In genomic region chr7:117401293-117402002, GRCh38 we compare ENCODE assay signal across 9 cellular contexts. TPM values are rescaled to one million over a fixed set of nuclear protein-coding genes. Genes with fewer than 3 reads are reported as not detected.
A peak's percentile ranks its signal among the peaks of the same experiment; 100 is the strongest.
DNase-seq lines count a peak whose midpoint lies in the region; ATAC-seq, FAIRE-seq and TF ChIP-seq lines count a peak whose summit lies in the region.
"Had no signal": no experiment of that assay in that cellular context is flagged by ENCODE, and none has a peak within 500 bp of the region (broad histone marks: within the 10 kb centered on the region; RNA-seq: fewer than 3 reads in every experiment).

No MANE protein-coding gene starts in this region.

- no peaks in the 10 kb centered on the region for H3K36me3 Mint-ChIP-seq in progenitor cell of endocrine pancreas (ENCODE audit: insufficient read depth)

- intact Hi-C loops in K562 (cut with micrococcal nuclease), result loop anchor here (10.0 kb wide), 1 partner anchor 313 kb away; no protein-coding TSS in a partner anchor

- H3K4me3 ChIP-seq in K562, result no peak overlapping the region
- H3K4me3 ChIP-seq: left ventricle myocardium inferior had no signal

- no peaks in the 10 kb centered on the region for H3K9me3 Mint-ChIP-seq in progenitor cell of endocrine pancreas (ENCODE audit: low read depth)

- H4K20me1 ChIP-seq in K562 (replicated peaks; ENCODE audit: control insufficient read depth, insufficient read depth, low read length), result no peaks in the 10 kb centered on the region

- no peak overlapping the region for H3K27ac ChIP-seq in K562 (ENCODE audit: extremely low read depth, low read depth, low read length)
- H3K27ac ChIP-seq: left ventricle myocardium inferior had no signal

- H3K79me2 ChIP-seq in K562 (ENCODE audit: control insufficient read depth, insufficient read depth, low read length), result no peaks in the 10 kb centered on the region

- CTCF ChIA-PET in K562 (lab: Yijun Ruan, JAX; ENCODE audit: low intra/inter-chr PET ratio), result no interaction called here

- in situ Hi-C loops in K562 (cut with MboI), result no loop called here

- no peak for TF ChIP-seq RAD21 in K562 (CRISPR knock-in tag; conservative IDR thresholded peaks at IDR 0.05 in 1 of 2, IDR thresholded peaks at IDR 0.05 in 1 of 2)

- no peaks in the 10 kb centered on the region for H3K4me1 ChIP-seq in K562 (replicated peaks in 1 of 2; ENCODE audit: control insufficient read depth in 2 of 2, insufficient read depth in 2 of 2, low read length in 2 of 2)
- H3K4me1 ChIP-seq: left ventricle myocardium inferior had no signal

- H3K27ac Mint-ChIP-seq in progenitor cell of endocrine pancreas, result no peak overlapping the region

- H3K27me3 ChIP-seq in K562 (ENCODE audit: control insufficient read depth in 2 of 2, insufficient read depth in 2 of 2, low read length in 2 of 2), result no peaks in the 10 kb centered on the region

- WGBS in K562 (ENCODE audit: insufficient coverage, low coverage, missing lambda C conversion rate), result 1% methylated on average over 5 of the region's 5 CpGs

- H3K4me3 Mint-ChIP-seq in progenitor cell of endocrine pancreas (ENCODE audit: low read depth), result no peak overlapping the region

- H2AFZ ChIP-seq in K562 (ENCODE audit: low read depth, low read length), result no peak overlapping the region

- peak; percentile 12 to 48 (median 32) for DNase-seq in K562 (ENCODE audit: extremely low read depth in 1 of 4, low spot score in 3 of 4)
- no peak for DNase-seq in progenitor cell of endocrine pancreas (ENCODE audit: low spot score, unreplicated experiment)
- DNase-seq in cerebellar nuclear complex (lab: John Stamatoyannopoulos, UW), result no peak
- DNase-seq: left ventricle myocardium inferior, NCI-H526 had no signal

- no peaks in the 10 kb centered on the region for H3K9me3 ChIP-seq in K562 (replicated peaks; ENCODE audit: control insufficient read depth, insufficient read depth, low read depth, low read length)
- H3K9me3 ChIP-seq: left ventricle myocardium inferior had no signal

- no peak for TF ChIP-seq POLR2A in K562 (conservative IDR thresholded peaks at IDR 0.05)

- peaks cover 8% of the 10 kb centered on the region for H3K27me3 Mint-ChIP-seq in progenitor cell of endocrine pancreas

- peaks cover 6% of the 10 kb centered on the region for H3K4me1 Mint-ChIP-seq in progenitor cell of endocrine pancreas (ENCODE audit: low read depth)

- TF ChIP-seq CTCF in K562 (IDR thresholded peaks at IDR 0.05 in 2 of 3, conservative IDR thresholded peaks at IDR 0.05 in 1 of 3; ENCODE audit: insufficient read depth in 2 of 3, low read depth in 1 of 3, low read length in 3 of 3) (peak; percentile 24 to 30 (median 26); a peak in 3 of 6 replicates), progenitor cell of endocrine pancreas (IDR thresholded peaks at IDR 0.05; ENCODE audit: unreplicated experiment) (peak; percentile 43)

- no peak for TF ChIP-seq EP300 in K562 (IDR thresholded peaks at IDR 0.05; ENCODE audit: low read length)

- POLR2A ChIA-PET in K562 (lab: Yijun Ruan, JAX), result interaction anchor here (0.6 to 0.7 kb wide), 3 partner anchors 14 to 1940 kb away, joined by 3 to 4 read pairs (median 3); no protein-coding TSS in a partner anchor

- H3K9me1 ChIP-seq in K562 (ENCODE audit: control insufficient read depth, insufficient read depth, low read length), result no peaks in the 10 kb centered on the region

- H3K9ac ChIP-seq in K562 (ENCODE audit: insufficient read depth in 1 of 2, low read depth in 2 of 2, low read length in 2 of 2), result no peak overlapping the region

- ATAC-seq in GM18502 (IDR thresholded peaks at IDR 0.05; ENCODE audit: poor library complexity, unreplicated experiment) (peak; percentile 64), HG03175 (IDR thresholded peaks at IDR 0.05; ENCODE audit: unreplicated experiment) (peak; percentile 78), K562 (peak; percentile 77), HG02840 (IDR thresholded peaks at IDR 0.05; ENCODE audit: low FRiP score, unreplicated experiment) (no peak), GM21381 (IDR thresholded peaks at IDR 0.05; ENCODE audit: unreplicated experiment) (no peak)

- FAIRE-seq in K562 (lab: Jason Lieb, UNC), result no peak

- H3K36me3 ChIP-seq in K562 (ENCODE audit: control insufficient read depth, insufficient read depth, low read length), result no peaks in the 10 kb centered on the region
- H3K36me3 ChIP-seq: left ventricle myocardium inferior had no signal

- BruUV-seq in K562 (replicated peaks; lab: Mats Ljungman, UMichigan), result no TSS peak

- no peak overlapping the region for H3K4me2 ChIP-seq in K562 (ENCODE audit: insufficient read depth, low read length)

TF ChIP-seq in K562, 482 proteins besides CTCF, POLR2A, EP300 and RAD21:
- TF ChIP-seq XRCC5 (IDR thresholded peaks at IDR 0.05; ENCODE audit: low read depth, low read length) (no peak), SIRT6 (IDR thresholded peaks at IDR 0.05; ENCODE audit: low read depth, low read length) (no peak)
TF ChIP-seq in K562: peak in this region for 0.

RNA-seq across cellular contexts. Expression of gene ASZ1, which starts 25.8 kb away (rescaled TPM):
- not detected in 2 replicates for total RNA-seq in K562 (2011; cell fraction: chromatin; rRNA removed; ENCODE audit: low replicate concordance)
- not detected in 2 replicates for total RNA-seq in K562 (2011; cell fraction: nucleolus; rRNA removed)
- not detected in 2 replicates for total RNA-seq in K562 (2011; cell fraction: nucleoplasm; rRNA removed)
- total RNA-seq in K562 (2014; rRNA removed) (0.16 TPM in 1 of 2 replicates, not detected in the other), K562 (2014; rRNA removed; fragmentation: Illumina TruSeq; extraction: Trizol) (not detected in 2 replicates), K562 (2015; rRNA removed; fragmentation: Illumina TruSeq; extraction: Trizol) (not detected in 2 replicates), K562 (2021) (not detected in 2 replicates), progenitor cell of endocrine pancreas (not detected in 2 replicates)
- polyA plus RNA-seq in K562 (2011; rRNA removed) (not detected in 2 replicates), K562 (2014; fragmentation: Illumina TruSeq; extraction: Trizol) (not detected in 2 replicates), K562 (2014; fragmentation: Nextera tagmentation; extraction: Ambion mirVana) (not detected), K562 (2014; rRNA removed) (not detected in 2 replicates)
- polyA plus RNA-seq in K562 (2011; cell fraction: cytosol; rRNA removed), result not detected in 2 replicates
- not detected in 2 replicates for polyA plus RNA-seq in K562 (2011; cell fraction: nucleus; rRNA removed)
- 0.04 TPM in 1 of 2 replicates, not detected in the other for polyA plus RNA-seq in K562 (2012)
- polyA minus RNA-seq in K562 (2011; rRNA and poly(A)+ RNA removed), result not detected in 2 replicates
- polyA minus RNA-seq in K562 (2011; cell fraction: cytosol; rRNA and poly(A)+ RNA removed), result not detected in 2 replicates
- not detected in 2 replicates for polyA minus RNA-seq in K562 (2011; cell fraction: nucleus; rRNA and poly(A)+ RNA removed)
- total RNA-seq: left ventricle myocardium inferior had no signal

Comparison
In these comparisons a context has a peak if more than half of its experiments do, and no peak if none do; other contexts are left out.
1. ATAC-seq: peak in GM18502 (single experiment), HG03175 (single experiment) and K562 (single experiment); none in HG02840 (single experiment) and GM21381 (single experiment).
2. DNase-seq: peak in K562 (4 of 4); none in progenitor cell of endocrine pancreas (single experiment) and cerebellar nuclear complex (0 of 2).